2 cellular contexts compared by ENCODE assay signal in genomic region chr2:235510305-235510704, GRCh38.
TF ChIP-seq lines count a peak whose summit lies in the region.

No MANE protein-coding gene starts in this region.

TF ChIP-seq in K562, 482 proteins besides CTCF, POLR2A, EP300 and RAD21:
- TF ChIP-seq STAT6 (CRISPR knock-in tag; IDR thresholded peaks at IDR 0.05) (no peak), RREB1 (CRISPR knock-in tag; IDR thresholded peaks at IDR 0.05) (no peak), RBM25 (IDR thresholded peaks at IDR 0.05; ENCODE audit: low read depth, low read length, severe bottlenecking) (peak; percentile 47), ZKSCAN1 (IDR thresholded peaks at IDR 0.05; ENCODE audit: low read depth, low read length) (no peak), ID3 (CRISPR knock-in tag; IDR thresholded peaks at IDR 0.05) (no peak), ID3 (tag; IDR thresholded peaks at IDR 0.05) (no peak), MXI1 (IDR thresholded peaks at IDR 0.05; ENCODE audit: low read depth, low read length) (no peak), POLR3G (IDR thresholded peaks at IDR 0.05; ENCODE audit: extremely low read depth, insufficient read length, insufficient replicate concordance) (no peak), ZNF146 (CRISPR knock-in tag; IDR thresholded peaks at IDR 0.05; ENCODE audit: unreplicated experiment) (peak; percentile 81), ZNF57 (CRISPR knock-in tag; IDR thresholded peaks at IDR 0.05) (no peak), ZNF444 (CRISPR knock-in tag; IDR thresholded peaks at IDR 0.05) (no peak), ZNF551 (CRISPR knock-in tag; IDR thresholded peaks at IDR 0.05) (no peak), GTF3C2 (IDR thresholded peaks at IDR 0.05; ENCODE audit: borderline replicate concordance, extremely low read depth, insufficient read length) (no peak), ZKSCAN8 (CRISPR knock-in tag; IDR thresholded peaks at IDR 0.05) (no peak), RBFOX2 (IDR thresholded peaks at IDR 0.05; ENCODE audit: low read depth, low read length) (no peak), SMARCC2 (IDR thresholded peaks at IDR 0.05; ENCODE audit: low read depth) (no peak)

TF ChIP-seq in liver, 16 proteins besides CTCF, POLR2A, EP300 and RAD21 (continued from another document):
- no peak for TF ChIP-seq FOXA1 (IDR thresholded peaks at IDR 0.05)
- no peak for TF ChIP-seq REST (IDR thresholded peaks at IDR 0.05)
